6 cellular contexts compared by ENCODE assay signal in the genomic region with DNA sequence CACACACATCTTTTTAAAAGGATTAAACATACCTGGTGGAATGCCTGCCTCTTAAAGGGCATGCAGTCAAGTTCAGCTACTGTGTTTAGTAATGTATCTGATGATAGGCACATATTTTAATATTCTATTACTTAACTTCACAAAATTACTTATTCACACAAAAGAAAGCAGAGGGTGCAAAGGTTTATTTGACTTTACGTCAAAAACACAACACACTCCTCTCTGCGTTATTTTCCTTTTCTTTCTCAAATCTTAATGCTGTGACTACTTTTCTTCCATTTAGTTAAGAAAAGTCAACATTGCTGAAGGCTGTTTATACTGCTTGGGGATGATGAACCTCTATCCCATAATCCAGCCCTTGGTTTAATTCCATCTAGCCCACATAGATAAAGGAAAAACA.
"Had no signal": no experiment of that assay in that cellular context is flagged by ENCODE, and none has a peak within 500 bp of the region (broad histone marks: within the 10 kb centered on the region; RNA-seq: fewer than 3 reads in every experiment).

No MANE protein-coding gene starts in this region.

- H3K4me3 ChIP-seq: GM23338, K562 had no signal

- DNase-seq: H9, HCEC 1CT, IMR-90, KG1 had no signal

- H3K4me2 ChIP-seq: GM23338 had no signal

- H3K4me3 Mint-ChIP-seq: GM23338, H9 had no signal

- H3K4me1 Mint-ChIP-seq: GM23338 had no signal

- H3K9me3 Mint-ChIP-seq: GM23338, H9 had no signal

- H3K27ac Mint-ChIP-seq: GM23338, H9 had no signal
